ENCODE assay signal across 19 cellular contexts in the genomic region with DNA sequence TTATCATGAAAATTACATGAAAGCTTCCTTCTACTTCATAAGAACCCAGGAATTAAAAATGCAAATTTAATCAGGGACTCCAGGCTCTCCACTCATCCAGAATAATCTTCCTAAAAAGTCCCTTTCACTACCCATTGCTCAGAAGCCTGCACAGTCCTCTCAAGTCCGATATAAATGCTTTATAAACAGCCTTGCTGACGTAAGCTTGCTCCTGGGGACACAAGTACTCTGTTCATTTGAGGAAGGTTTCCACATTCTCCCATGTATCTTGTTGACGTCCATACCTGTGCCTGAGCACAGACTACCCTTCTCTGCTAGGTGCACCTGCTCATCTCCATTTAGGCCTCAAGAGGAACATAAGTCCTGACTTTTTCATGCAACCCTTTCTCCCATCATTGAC. TPM values are rescaled to one million over a fixed set of nuclear protein-coding genes. Genes with fewer than 3 reads are reported as not detected.
"Had no signal": no experiment of that assay in that cellular context is flagged by ENCODE, and none has a peak within 500 bp of the region (broad histone marks: within the 10 kb centered on the region; RNA-seq: fewer than 3 reads in every experiment).

No MANE protein-coding gene starts in this region.

- H3K27me3 ChIP-seq: body of pancreas, gastrocnemius medialis, stomach, upper lobe of right lung had no signal

- DNase-seq: activated B cell treated with CpG ODN at 0.5 μM for 24 hours; activated CD4-positive, alpha-beta T cell treated with anti-CD3 and anti-CD28 coated beads, Interleukin-2, amount 10 ng/mL, durations not matched to agents 24 days and 14 days; activated CD8-positive, alpha-beta T cell treated with anti-CD3 and anti-CD28 coated beads for 36 hours; activated naive CD4-positive, alpha-beta T cell treated with Interleukin-2 at 50 U/mL for 16 hours; activated naive CD8-positive, alpha-beta T cell treated with anti-CD3 and anti-CD28 coated beads, Interleukin-2, amount 10 ng/mL, durations not matched to agents 7 days and 5 days; activated T-cell treated with anti-CD3 and anti-CD28 coated beads, Interleukin-2, amount 50 U/mL, for 1 hour; amygdala; body of pancreas; erythroblast; gastrocnemius medialis; lower lobe of right lung; natural killer cell; retina; stimulated activated CD4-positive, alpha-beta T cell treated with anti-CD3 and anti-CD28 coated beads, Interleukin-4, amount 100 ng/mL, for 1 hour; stomach; upper lobe of right lung had no signal

- H3K4me1 ChIP-seq: body of pancreas, gastrocnemius medialis, lower lobe of right lung, stomach, upper lobe of right lung had no signal

- ATAC-seq: activated CD8-positive, alpha-beta T cell treated with anti-CD3 and anti-CD28 coated beads for 36 hours; body of pancreas; gastrocnemius medialis; lower lobe of right lung; natural killer cell; upper lobe of right lung had no signal

- H3K4me3 ChIP-seq: body of pancreas, coronary artery, gastrocnemius medialis, lower lobe of right lung, stomach, thoracic aorta, upper lobe of right lung had no signal

- H3K36me3 ChIP-seq: gastrocnemius medialis, lower lobe of right lung, stomach, thoracic aorta, upper lobe of right lung had no signal

- H3K9me3 ChIP-seq: body of pancreas, gastrocnemius medialis, lower lobe of right lung, stomach, thoracic aorta, upper lobe of right lung had no signal

- H3K27ac ChIP-seq: body of pancreas, coronary artery, gastrocnemius medialis, lower lobe of right lung, stomach, thoracic aorta, upper lobe of right lung had no signal

RNA-seq across cellular contexts. Expression of gene SLC1A3, which starts 35.7 kb away (rescaled TPM):
- total RNA-seq: activated CD4-positive, alpha-beta T cell treated with anti-CD3 and anti-CD28 coated beads, Interleukin-2, amount 10 ng/mL, durations not matched to agents 24 days and 14 days; activated T-helper 2 cell treated with anti-CD3 and anti-CD28 coated beads, Interferon-gamma antibody, Interleukin-2, Interleukin-4, amounts not matched to agents 10 μg/mL and 5 μg/mL and 100 μg/mL, durations not matched to agents 14 hours and 24 hours and 36 hours had no signal
